In the genomic region with DNA sequence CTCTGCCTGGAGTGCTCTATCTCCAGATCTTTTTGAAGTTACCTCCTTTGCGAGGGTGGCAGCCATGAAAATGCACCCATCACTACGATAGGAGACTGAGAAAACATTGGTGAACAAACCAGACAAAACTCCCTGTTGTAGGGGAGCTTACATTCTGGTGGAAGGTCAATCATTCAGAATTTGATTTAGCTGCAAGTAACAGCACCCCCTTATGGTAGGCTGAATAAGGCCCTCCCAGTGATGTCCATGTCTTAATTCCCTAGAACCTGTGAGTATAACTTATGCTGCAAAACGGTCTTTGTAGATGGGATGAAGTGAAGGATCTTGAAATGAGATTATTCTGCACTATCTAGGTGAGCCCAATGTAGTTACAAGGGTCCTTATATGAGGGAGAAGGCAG, we compare ENCODE assay signal across 9 cellular contexts. TPM values are rescaled to one million over a fixed set of nuclear protein-coding genes. Genes with fewer than 3 reads are reported as not detected.
DNase-seq lines count a peak whose midpoint lies in the region; ATAC-seq and TF ChIP-seq lines count a peak whose summit lies in the region.
"Had no signal": no experiment of that assay in that cellular context is flagged by ENCODE, and none has a peak within 500 bp of the region (broad histone marks: within the 10 kb centered on the region; RNA-seq: fewer than 3 reads in every experiment).

No MANE protein-coding gene starts in this region.

- ATAC-seq in CD8-positive, alpha-beta T cell: no peak
- ATAC-seq in GM19438 (IDR thresholded peaks at IDR 0.05; ENCODE audit: low read depth, unreplicated experiment): peak; percentile 43
- no peak for ATAC-seq in activated T-cell treated with anti-CD3 and anti-CD28 coated beads, Interleukin-2, amount 50 U/mL, for 4 hours

- H3K9ac ChIP-seq in colonic mucosa (ENCODE audit: low read depth in 2 of 2, low read length in 2 of 2): no peak overlapping the region

- H3K27ac ChIP-seq in CD8-positive, alpha-beta T cell (ENCODE audit: low read depth, low read length): no peak overlapping the region
- H3K27ac ChIP-seq in colonic mucosa: no peak overlapping the region

- H3K27me3 Mint-ChIP-seq in CD8-positive, alpha-beta T cell (ENCODE audit: low read depth): no peaks in the 10 kb centered on the region
- H3K27me3 Mint-ChIP-seq in activated T-cell treated with anti-CD3 and anti-CD28 coated beads, Interleukin-2, amount 50 U/mL, for 4 hours (ENCODE audit: low read depth): peaks cover 10% of the 10 kb centered on the region
- H3K27me3 Mint-ChIP-seq: IgD-negative memory B cell had no signal

- H3K36me3 Mint-ChIP-seq in CD8-positive, alpha-beta T cell: no peaks in the 10 kb centered on the region
- H3K36me3 Mint-ChIP-seq in activated T-cell treated with anti-CD3 and anti-CD28 coated beads, Interleukin-2, amount 50 U/mL, for 4 hours (ENCODE audit: insufficient read depth): no peaks in the 10 kb centered on the region

- intact Hi-C loops in CD8-positive, alpha-beta T cell (cut with DNase I, micrococcal nuclease): no loop called here
- intact Hi-C loops in colonic mucosa (cut with DNase I): loop anchor here (10.0 kb wide), 1 partner anchor 130 kb away; no protein-coding TSS in a partner anchor

- H3K9me3 ChIP-seq in CD8-positive, alpha-beta T cell (ENCODE audit: low read length): no peaks in the 10 kb centered on the region
- no peaks in the 10 kb centered on the region for H3K9me3 ChIP-seq in colonic mucosa

- H3K27me3 ChIP-seq in CD8-positive, alpha-beta T cell (ENCODE audit: insufficient read depth, low read length): no peaks in the 10 kb centered on the region
- H3K27me3 ChIP-seq in colonic mucosa: no peaks in the 10 kb centered on the region

- POLR2A ChIA-PET in CD8-positive, alpha-beta T cell (lab: Charles Lee): no interaction called here

- TF ChIP-seq CTCF in CD8-positive, alpha-beta T cell (IDR thresholded peaks at IDR 0.05): peak; percentile 18
- TF ChIP-seq CTCF in colonic mucosa (IDR thresholded peaks at IDR 0.05): peak; percentile 54

- H3K9me3 Mint-ChIP-seq in CD8-positive, alpha-beta T cell: no peaks in the 10 kb centered on the region
- no peaks in the 10 kb centered on the region for H3K9me3 Mint-ChIP-seq in activated T-cell treated with anti-CD3 and anti-CD28 coated beads, Interleukin-2, amount 50 U/mL, for 4 hours

- H3K27ac Mint-ChIP-seq in CD8-positive, alpha-beta T cell: no peak overlapping the region

- H3K36me3 ChIP-seq in CD8-positive, alpha-beta T cell (ENCODE audit: insufficient read depth, low read length): no peaks in the 10 kb centered on the region
- H3K36me3 ChIP-seq in colonic mucosa: no peaks in the 10 kb centered on the region

- peaks cover 5% of the 10 kb centered on the region for H3K4me1 ChIP-seq in CD8-positive, alpha-beta T cell (ENCODE audit: insufficient read depth, low read length)
- H3K4me1 ChIP-seq in colonic mucosa: no peaks in the 10 kb centered on the region

- DNase-seq in CD8-positive, alpha-beta T cell: no peak
- DNase-seq in NCI-H1092 (lab: John Stamatoyannopoulos, UW): peak; percentile 5
- DNase-seq in colonic mucosa: no peak
- DNase-seq in renal cortical epithelial cell (ENCODE audit: low read depth): peak; percentile 55
- no peak for DNase-seq in globus pallidus (ENCODE audit: low spot score)
- DNase-seq in activated T-cell treated with anti-CD3 and anti-CD28 coated beads, Interleukin-2, amount 50 U/mL, for 4 hours: no peak
- DNase-seq in activated naive CD4-positive, alpha-beta T cell treated with anti-CD3 and anti-CD28 coated beads, Interleukin-2, amount 50 U/mL, for 16 hours: no peak

- H3K4me3 Mint-ChIP-seq in CD8-positive, alpha-beta T cell: no peak overlapping the region
- no peak overlapping the region for H3K4me3 Mint-ChIP-seq in activated T-cell treated with anti-CD3 and anti-CD28 coated beads, Interleukin-2, amount 50 U/mL, for 4 hours
- H3K4me3 Mint-ChIP-seq: IgD-negative memory B cell had no signal

- H3K4me1 Mint-ChIP-seq in CD8-positive, alpha-beta T cell (ENCODE audit: low read depth): peaks cover 12% of the 10 kb centered on the region
- peaks cover 4% of the 10 kb centered on the region for H3K4me1 Mint-ChIP-seq in activated T-cell treated with anti-CD3 and anti-CD28 coated beads, Interleukin-2, amount 50 U/mL, for 4 hours (ENCODE audit: low read depth)

- H3K4me3 ChIP-seq in CD8-positive, alpha-beta T cell (ENCODE audit: low read depth, low read length): no peak overlapping the region
- no peak overlapping the region for H3K4me3 ChIP-seq in colonic mucosa

- CTCF ChIA-PET in CD8-positive, alpha-beta T cell (lab: Charles Lee): interaction anchor here (0.8 to 1.9 kb wide), 6 partner anchors 9 to 241 kb away, joined by 3 to 6 read pairs (median 4); no protein-coding TSS in a partner anchor

RNA-seq across cellular contexts. Expression of a gene that starts 5.6 kb away (rescaled TPM):
- 1 to 10 TPM; 1.4 to 1.8 TPM for total RNA-seq in CD8-positive, alpha-beta T cell
- 1 to 10 TPM; 2.1 to 2.9 TPM for total RNA-seq in colonic mucosa
- 4.0 and 6.1 TPM in 2 replicates for total RNA-seq in renal cortical epithelial cell
- total RNA-seq in activated T-cell treated with anti-CD3 and anti-CD28 coated beads, Interleukin-2, amount 50 U/mL, for 4 hours: 1 to 10 TPM in 1 of 3 donors, under 1 TPM in 2; 0.82 to 1.4 (median 0.83) TPM

Comparison
In these comparisons a context has a peak if more than half of its experiments do, and no peak if none do; other contexts are left out.
1. DNase-seq: peak in NCI-H1092 (single experiment) and renal cortical epithelial cell (single experiment); none in CD8-positive, alpha-beta T cell (0 of 7), colonic mucosa (single experiment), globus pallidus (single experiment), activated T-cell treated with anti-CD3 and anti-CD28 coated beads, Interleukin-2, amount 50 U/mL, for 4 hours (single experiment) and activated naive CD4-positive, alpha-beta T cell treated with anti-CD3 and anti-CD28 coated beads, Interleukin-2, amount 50 U/mL, for 16 hours (single experiment).